Comparison of ENCODE assay signal across 2 cellular contexts in genomic region chr13:41455725-41456419, GRCh38.
TF ChIP-seq lines count a peak whose summit lies in the region.

No MANE protein-coding gene starts in this region.

TF ChIP-seq in HepG2, 621 proteins besides CTCF, POLR2A, EP300 and RAD21 (continued from another document):
- no peak for TF ChIP-seq GLMP (CRISPR knock-in tag; IDR thresholded peaks at IDR 0.05; ENCODE audit: borderline replicate concordance)
- no peak for TF ChIP-seq ZBTB44 (CRISPR knock-in tag; IDR thresholded peaks at IDR 0.05)
- no peak for TF ChIP-seq ZNF468 (CRISPR knock-in tag; IDR thresholded peaks at IDR 0.05)

TF ChIP-seq in WTC11, 78 proteins besides CTCF, POLR2A, EP300 and RAD21 (continued from another document):
- no peak for TF ChIP-seq E2F1 (CRISPR knock-in tag; IDR thresholded peaks at IDR 0.05)
- no peak for TF ChIP-seq ZNF219 (CRISPR knock-in tag; IDR thresholded peaks at IDR 0.05; ENCODE audit: borderline replicate concordance)
- no peak for TF ChIP-seq TCF7 (CRISPR knock-in tag; IDR thresholded peaks at IDR 0.05; ENCODE audit: low read depth)
- no peak for TF ChIP-seq ZNF512 (CRISPR knock-in tag; IDR thresholded peaks at IDR 0.05; ENCODE audit: borderline replicate concordance)
